1 cellular context compared by ENCODE assay signal in the genomic region with DNA sequence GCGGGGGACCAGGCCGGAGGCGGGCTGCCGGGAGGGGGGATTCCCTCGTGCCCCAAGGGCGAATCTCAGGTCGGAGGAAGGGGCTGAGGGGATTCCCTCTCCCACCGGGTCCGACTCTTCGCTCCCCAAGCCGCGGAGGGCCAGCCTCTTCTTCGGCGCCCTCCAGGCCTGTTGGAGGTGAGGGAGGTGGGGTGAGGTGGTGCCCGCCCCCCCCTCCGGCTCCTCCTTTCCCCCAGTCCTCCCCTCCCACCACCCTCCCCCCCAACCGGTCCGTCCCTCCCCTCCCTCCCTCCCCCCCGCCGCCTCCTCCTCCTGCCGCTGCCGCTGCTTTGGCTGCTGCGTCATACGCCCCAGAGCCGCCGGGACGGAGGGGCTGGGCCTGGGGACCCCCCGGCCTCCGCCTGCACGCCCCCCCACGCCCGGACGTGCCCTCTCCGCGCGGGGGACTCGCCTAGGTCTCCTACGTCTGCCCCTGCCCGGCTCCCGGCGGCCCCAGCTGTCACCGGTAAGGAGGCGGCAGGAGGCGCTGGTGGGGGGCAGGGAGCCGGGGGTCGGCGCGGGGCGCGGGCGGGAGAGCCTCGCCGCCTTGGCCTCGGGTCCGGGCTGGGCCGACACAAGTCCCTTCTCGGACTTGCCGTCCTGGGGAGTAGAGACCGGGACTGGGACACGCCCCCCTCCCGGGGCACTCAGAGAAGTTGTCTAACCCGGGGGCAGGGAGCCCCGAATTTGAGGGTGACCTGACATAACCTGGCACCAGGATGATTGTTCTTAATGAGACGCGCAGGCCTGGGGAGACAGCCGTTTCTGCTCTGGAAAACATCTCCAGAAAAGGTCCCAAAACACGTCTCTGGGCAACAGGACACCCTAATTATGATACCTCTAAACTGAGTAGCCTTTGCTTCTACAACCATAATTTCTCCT.
TF ChIP-seq lines count a peak whose summit lies in the region.

A gene (plus strand): TSS at position 304 of the 921 bp plus-strand sequence. CDS start 1,250 bp downstream, outside the sequence.

TF ChIP-seq in GM12878, 131 proteins besides CTCF, POLR2A, EP300 and RAD21 (continued from another document):
- peak; percentile 10; the same call in 1 of the 2 replicates for TF ChIP-seq PAX5 (IDR thresholded peaks at IDR 0.05; ENCODE audit: borderline replicate concordance, low read depth, low read length)
- no peak for TF ChIP-seq TARDBP (IDR thresholded peaks at IDR 0.05; ENCODE audit: borderline replicate concordance)
- peak; percentile 68; the same call in 1 of the 2 replicates for TF ChIP-seq NR2F1 (conservative IDR thresholded peaks at IDR 0.05)
- TF ChIP-seq RCOR1 (conservative IDR thresholded peaks at IDR 0.05; ENCODE audit: low read depth, low read length) = no peak
- TF ChIP-seq, protein P1, sequence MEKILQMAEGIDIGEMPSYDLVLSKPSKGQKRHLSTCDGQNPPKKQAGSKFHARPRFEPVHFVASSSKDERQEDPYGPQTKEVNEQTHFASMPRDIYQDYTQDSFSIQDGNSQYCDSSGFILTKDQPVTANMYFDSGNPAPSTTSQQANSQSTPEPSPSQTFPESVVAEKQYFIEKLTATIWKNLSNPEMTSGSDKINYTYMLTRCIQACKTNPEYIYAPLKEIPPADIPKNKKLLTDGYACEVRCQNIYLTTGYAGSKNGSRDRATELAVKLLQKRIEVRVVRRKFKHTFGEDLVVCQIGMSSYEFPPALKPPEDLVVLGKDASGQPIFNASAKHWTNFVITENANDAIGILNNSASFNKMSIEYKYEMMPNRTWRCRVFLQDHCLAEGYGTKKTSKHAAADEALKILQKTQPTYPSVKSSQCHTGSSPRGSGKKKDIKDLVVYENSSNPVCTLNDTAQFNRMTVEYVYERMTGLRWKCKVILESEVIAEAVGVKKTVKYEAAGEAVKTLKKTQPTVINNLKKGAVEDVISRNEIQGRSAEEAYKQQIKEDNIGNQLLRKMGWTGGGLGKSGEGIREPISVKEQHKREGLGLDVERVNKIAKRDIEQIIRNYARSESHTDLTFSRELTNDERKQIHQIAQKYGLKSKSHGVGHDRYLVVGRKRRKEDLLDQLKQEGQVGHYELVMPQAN (conservative IDR thresholded peaks at IDR 0.05) = peak; percentile 78
- peak; percentile 47; the same call in 1 of the 2 replicates for TF ChIP-seq RB1 (IDR thresholded peaks at IDR 0.05; ENCODE audit: borderline replicate concordance)
- TF ChIP-seq, protein P2, sequence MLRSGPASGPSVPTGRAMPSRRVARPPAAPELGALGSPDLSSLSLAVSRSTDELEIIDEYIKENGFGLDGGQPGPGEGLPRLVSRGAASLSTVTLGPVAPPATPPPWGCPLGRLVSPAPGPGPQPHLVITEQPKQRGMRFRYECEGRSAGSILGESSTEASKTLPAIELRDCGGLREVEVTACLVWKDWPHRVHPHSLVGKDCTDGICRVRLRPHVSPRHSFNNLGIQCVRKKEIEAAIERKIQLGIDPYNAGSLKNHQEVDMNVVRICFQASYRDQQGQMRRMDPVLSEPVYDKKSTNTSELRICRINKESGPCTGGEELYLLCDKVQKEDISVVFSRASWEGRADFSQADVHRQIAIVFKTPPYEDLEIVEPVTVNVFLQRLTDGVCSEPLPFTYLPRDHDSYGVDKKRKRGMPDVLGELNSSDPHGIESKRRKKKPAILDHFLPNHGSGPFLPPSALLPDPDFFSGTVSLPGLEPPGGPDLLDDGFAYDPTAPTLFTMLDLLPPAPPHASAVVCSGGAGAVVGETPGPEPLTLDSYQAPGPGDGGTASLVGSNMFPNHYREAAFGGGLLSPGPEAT (IDR thresholded peaks at IDR 0.05; ENCODE audit: low read depth) = no peak
- TF ChIP-seq DPF2 (IDR thresholded peaks at IDR 0.05) = peak; percentile 59; the same call in 1 of the 2 replicates
TF ChIP-seq in GM12878: peak in this region for 9.
